In genomic region chr1:196423612-196424011, GRCh38 we compare ENCODE assay signal across 18 cellular contexts.
A peak's percentile ranks its signal among the peaks of the same experiment; 100 is the strongest.
DNase-seq lines count a peak whose midpoint lies in the region; ATAC-seq, FAIRE-seq and TF ChIP-seq lines count a peak whose summit lies in the region.
"Had no signal": no experiment of that assay in that cellular context is flagged by ENCODE, and none has a peak within 500 bp of the region (broad histone marks: within the 10 kb centered on the region; RNA-seq: fewer than 3 reads in every experiment).

No MANE protein-coding gene starts in this region.

- no peaks in the 10 kb centered on the region for H3K9me3 ChIP-seq in tibial artery
- H3K9me3 ChIP-seq: BLaER1, SJCRH30 had no signal

- no peak overlapping the region for H3K4me3 Mint-ChIP-seq in progenitor cell of endocrine pancreas (ENCODE audit: low read depth)
- H3K4me3 Mint-ChIP-seq: CD8-positive, alpha-beta memory T cell had no signal

- no peaks in the 10 kb centered on the region for H3K4me1 Mint-ChIP-seq in progenitor cell of endocrine pancreas (ENCODE audit: low read depth)
- H3K4me1 Mint-ChIP-seq: CD8-positive, alpha-beta memory T cell had no signal

- H3K27ac ChIP-seq in brain microvascular endothelial cell (peak overlapping the region; percentile 22), tibial artery (peak overlapping the region; percentile 42 to 53)
- H3K27ac ChIP-seq: BLaER1, SJCRH30 had no signal

- H3K27ac Mint-ChIP-seq in progenitor cell of endocrine pancreas, result no peak overlapping the region
- H3K27ac Mint-ChIP-seq: CD8-positive, alpha-beta memory T cell had no signal

- no peaks in the 10 kb centered on the region for H3K36me3 ChIP-seq in brain microvascular endothelial cell (replicated peaks)
- H3K36me3 ChIP-seq in tibial artery, result no peaks in the 10 kb centered on the region
- H3K36me3 ChIP-seq: BLaER1, SJCRH30 had no signal

- ATAC-seq in HG02840 (IDR thresholded peaks at IDR 0.05; ENCODE audit: low FRiP score, unreplicated experiment), result no peak

- H3K4me3 ChIP-seq in brain microvascular endothelial cell (ENCODE audit: low read depth, low read length) (no peak overlapping the region), tibial artery (no peak overlapping the region)
- H3K4me3 ChIP-seq: BLaER1, SJCRH30 had no signal

- in situ Hi-C loops in brain microvascular endothelial cell (cut with HindIII; ENCODE audit: low pct_ligation_motif_present, low sequenced_read_pairs), result no loop called here

- FAIRE-seq in TTC549 (lab: Jason Lieb, UNC), result peak; percentile 33
- FAIRE-seq: H1 had no signal

- peaks cover 18% of the 10 kb centered on the region for H3K36me3 Mint-ChIP-seq in progenitor cell of endocrine pancreas (ENCODE audit: insufficient read depth)
- H3K36me3 Mint-ChIP-seq: CD8-positive, alpha-beta memory T cell had no signal

- intact Hi-C loops in tibial artery (cut with DNase I; ENCODE audit: low total_unique reads), result no loop called here

- TF ChIP-seq CTCF in brain microvascular endothelial cell (IDR thresholded peaks at IDR 0.05; ENCODE audit: low read depth, low read length, missing control alignments), result no peak
- TF ChIP-seq CTCF in tibial artery (IDR thresholded peaks at IDR 0.05), result no peak
- TF ChIP-seq CTCF in progenitor cell of endocrine pancreas (IDR thresholded peaks at IDR 0.05; ENCODE audit: unreplicated experiment), result no peak

- H3K27me3 Mint-ChIP-seq in progenitor cell of endocrine pancreas, result no peaks in the 10 kb centered on the region
- H3K27me3 Mint-ChIP-seq: CD8-positive, alpha-beta memory T cell had no signal

- no peaks in the 10 kb centered on the region for H3K27me3 ChIP-seq in brain microvascular endothelial cell (replicated peaks)
- H3K27me3 ChIP-seq in tibial artery, result no peaks in the 10 kb centered on the region
- H3K27me3 ChIP-seq: BLaER1, SJCRH30 had no signal

- no peaks in the 10 kb centered on the region for H3K4me1 ChIP-seq in tibial artery
- H3K4me1 ChIP-seq: BLaER1, SJCRH30 had no signal

- peaks cover 5% of the 10 kb centered on the region for H3K9me3 Mint-ChIP-seq in progenitor cell of endocrine pancreas (ENCODE audit: low read depth)

- DNase-seq in brain microvascular endothelial cell (no peak), iris pigment epithelial cell (ENCODE audit: low read depth) (peak; percentile 71), tibial artery (no peak), occipital lobe (lab: John Stamatoyannopoulos, UW) (no peak), progenitor cell of endocrine pancreas (ENCODE audit: low spot score, unreplicated experiment) (no peak)
- DNase-seq: CD8-positive, alpha-beta memory T cell; DMS 273 treated with DMSO at 0.1 percent for 48 hours; Karpas-422; MM.1S; NCI-H1105; NCI-H187; NCI-H510A; RPMI8226; SJCRH30 had no signal
